ENCODE assay signal across 1 cellular context in genomic region chr1:43446881-43447835, GRCh38.
TF ChIP-seq lines count a peak whose summit lies in the region.

No MANE protein-coding gene starts in this region.

TF ChIP-seq in endothelial cell of umbilical vein, 7 proteins besides CTCF, POLR2A, EP300 and RAD21:
- TF ChIP-seq MAX (IDR thresholded peaks at IDR 0.05; ENCODE audit: insufficient read depth, insufficient read length), result no peak
- TF ChIP-seq POLR2AphosphoS5 (IDR thresholded peaks at IDR 0.05; ENCODE audit: insufficient read depth, low read depth, low read length), result no peak
- no peak for TF ChIP-seq MYC (IDR thresholded peaks at IDR 0.05; ENCODE audit: low read depth, low read length)
- TF ChIP-seq JUN (IDR thresholded peaks at IDR 0.05; ENCODE audit: borderline replicate concordance, insufficient read depth, insufficient read length, low read depth), result no peak
- TF ChIP-seq FOS (IDR thresholded peaks at IDR 0.05; ENCODE audit: borderline replicate concordance, insufficient read depth, low read length), result no peak
- no peak for TF ChIP-seq GATA2 (IDR thresholded peaks at IDR 0.05; ENCODE audit: insufficient read depth, insufficient read length, low read depth, low read length)
- TF ChIP-seq EZH2 (IDR thresholded peaks at IDR 0.05; ENCODE audit: borderline replicate concordance, low read depth, low read length, severe bottlenecking), result no peak
TF ChIP-seq in endothelial cell of umbilical vein: peak in this region for 0.
